Comparison of ENCODE assay signal across 1 cellular context in the genomic region with DNA sequence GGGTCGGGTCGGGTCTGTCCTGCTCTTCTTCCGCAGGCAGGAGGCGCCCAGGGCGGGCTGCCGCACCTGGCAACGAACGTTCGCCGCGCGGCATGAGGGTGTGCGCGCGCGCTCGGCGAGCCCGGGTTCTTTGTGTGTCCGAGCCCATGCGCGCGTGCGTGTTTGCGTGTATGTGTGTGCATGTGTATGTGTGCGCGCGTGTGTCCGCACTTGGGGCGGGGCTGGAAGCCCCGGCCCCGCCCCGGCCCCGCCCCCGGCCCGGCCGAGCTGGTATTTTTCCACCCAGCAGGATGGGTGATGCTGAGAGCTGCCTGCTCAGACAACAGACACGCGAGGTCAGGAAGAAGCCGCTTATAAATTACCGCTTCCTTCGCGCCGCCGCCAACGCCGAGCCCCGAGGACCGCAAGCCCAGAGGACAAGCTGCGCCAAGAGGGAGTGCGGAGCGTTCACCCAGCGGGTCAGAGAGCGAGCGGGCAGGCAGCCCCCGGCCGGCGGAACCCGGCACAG.
TF ChIP-seq lines count a peak whose summit lies in the region.

A gene (plus strand): TSS at position 303 of the 508 bp plus-strand sequence. CDS start 41,029 bp downstream, outside the sequence.

TF ChIP-seq in K562, 482 proteins besides CTCF, POLR2A, EP300 and RAD21 (continued from another document and continues in another):
- TF ChIP-seq, protein P1, sequence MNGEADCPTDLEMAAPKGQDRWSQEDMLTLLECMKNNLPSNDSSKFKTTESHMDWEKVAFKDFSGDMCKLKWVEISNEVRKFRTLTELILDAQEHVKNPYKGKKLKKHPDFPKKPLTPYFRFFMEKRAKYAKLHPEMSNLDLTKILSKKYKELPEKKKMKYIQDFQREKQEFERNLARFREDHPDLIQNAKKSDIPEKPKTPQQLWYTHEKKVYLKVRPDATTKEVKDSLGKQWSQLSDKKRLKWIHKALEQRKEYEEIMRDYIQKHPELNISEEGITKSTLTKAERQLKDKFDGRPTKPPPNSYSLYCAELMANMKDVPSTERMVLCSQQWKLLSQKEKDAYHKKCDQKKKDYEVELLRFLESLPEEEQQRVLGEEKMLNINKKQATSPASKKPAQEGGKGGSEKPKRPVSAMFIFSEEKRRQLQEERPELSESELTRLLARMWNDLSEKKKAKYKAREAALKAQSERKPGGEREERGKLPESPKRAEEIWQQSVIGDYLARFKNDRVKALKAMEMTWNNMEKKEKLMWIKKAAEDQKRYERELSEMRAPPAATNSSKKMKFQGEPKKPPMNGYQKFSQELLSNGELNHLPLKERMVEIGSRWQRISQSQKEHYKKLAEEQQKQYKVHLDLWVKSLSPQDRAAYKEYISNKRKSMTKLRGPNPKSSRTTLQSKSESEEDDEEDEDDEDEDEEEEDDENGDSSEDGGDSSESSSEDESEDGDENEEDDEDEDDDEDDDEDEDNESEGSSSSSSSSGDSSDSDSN (IDR thresholded peaks at IDR 0.05; ENCODE audit: borderline replicate concordance in 1 of 2, low read depth in 2 of 2, low read length in 2 of 2): peak in 1 of 2 experiments; percentile 65; a peak in 2 of 4 replicates
- TF ChIP-seq CBX5 (IDR thresholded peaks at IDR 0.05; ENCODE audit: borderline replicate concordance, low read depth): no peak
- TF ChIP-seq CREB1 (IDR thresholded peaks at IDR 0.05): peak; percentile 48
- no peak for TF ChIP-seq CREB1 (CRISPR knock-in tag; IDR thresholded peaks at IDR 0.05)
- peak in 1 of 2 experiments; percentile 49; a peak in 1 of 4 replicates for TF ChIP-seq SIN3A (IDR thresholded peaks at IDR 0.05; ENCODE audit: borderline replicate concordance in 2 of 2, control insufficient read depth in 1 of 2, low read depth in 2 of 2, low read length in 2 of 2)
- TF ChIP-seq ZEB2 (IDR thresholded peaks at IDR 0.05): peak; percentile 73; the same call in 1 of the 2 replicates
- TF ChIP-seq, protein P2, sequence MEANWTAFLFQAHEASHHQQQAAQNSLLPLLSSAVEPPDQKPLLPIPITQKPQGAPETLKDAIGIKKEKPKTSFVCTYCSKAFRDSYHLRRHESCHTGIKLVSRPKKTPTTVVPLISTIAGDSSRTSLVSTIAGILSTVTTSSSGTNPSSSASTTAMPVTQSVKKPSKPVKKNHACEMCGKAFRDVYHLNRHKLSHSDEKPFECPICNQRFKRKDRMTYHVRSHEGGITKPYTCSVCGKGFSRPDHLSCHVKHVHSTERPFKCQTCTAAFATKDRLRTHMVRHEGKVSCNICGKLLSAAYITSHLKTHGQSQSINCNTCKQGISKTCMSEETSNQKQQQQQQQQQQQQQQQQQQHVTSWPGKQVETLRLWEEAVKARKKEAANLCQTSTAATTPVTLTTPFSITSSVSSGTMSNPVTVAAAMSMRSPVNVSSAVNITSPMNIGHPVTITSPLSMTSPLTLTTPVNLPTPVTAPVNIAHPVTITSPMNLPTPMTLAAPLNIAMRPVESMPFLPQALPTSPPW (CRISPR knock-in tag; IDR thresholded peaks at IDR 0.05): peak; percentile 83
- TF ChIP-seq STAT5B (CRISPR knock-in tag; IDR thresholded peaks at IDR 0.05): no peak
- TF ChIP-seq CTBP1 (IDR thresholded peaks at IDR 0.05; ENCODE audit: borderline replicate concordance): peak; percentile 98
- TF ChIP-seq HDAC1 (IDR thresholded peaks at IDR 0.05): peak in 1 of 2 experiments; percentile 78; a peak in 2 of 4 replicates
- no peak for TF ChIP-seq HNRNPH1 (optimal IDR thresholded peaks at IDR 0.05; ENCODE audit: low read depth, low read length)
- TF ChIP-seq LCOR (CRISPR knock-in tag; IDR thresholded peaks at IDR 0.05): no peak
- TF ChIP-seq, protein P3, sequence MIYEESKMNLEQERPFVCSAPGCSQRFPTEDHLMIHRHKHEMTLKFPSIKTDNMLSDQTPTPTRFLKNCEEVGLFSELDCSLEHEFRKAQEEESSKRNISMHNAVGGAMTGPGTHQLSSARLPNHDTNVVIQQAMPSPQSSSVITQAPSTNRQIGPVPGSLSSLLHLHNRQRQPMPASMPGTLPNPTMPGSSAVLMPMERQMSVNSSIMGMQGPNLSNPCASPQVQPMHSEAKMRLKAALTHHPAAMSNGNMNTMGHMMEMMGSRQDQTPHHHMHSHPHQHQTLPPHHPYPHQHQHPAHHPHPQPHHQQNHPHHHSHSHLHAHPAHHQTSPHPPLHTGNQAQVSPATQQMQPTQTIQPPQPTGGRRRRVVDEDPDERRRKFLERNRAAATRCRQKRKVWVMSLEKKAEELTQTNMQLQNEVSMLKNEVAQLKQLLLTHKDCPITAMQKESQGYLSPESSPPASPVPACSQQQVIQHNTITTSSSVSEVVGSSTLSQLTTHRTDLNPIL (CRISPR knock-in tag; IDR thresholded peaks at IDR 0.05): no peak
- no peak for TF ChIP-seq TAF15 (IDR thresholded peaks at IDR 0.05; ENCODE audit: low read depth, low read length)
- TF ChIP-seq SOX6 (IDR thresholded peaks at IDR 0.05): peak; percentile 65
- TF ChIP-seq XRCC3 (IDR thresholded peaks at IDR 0.05): no peak
- TF ChIP-seq, protein P4, sequence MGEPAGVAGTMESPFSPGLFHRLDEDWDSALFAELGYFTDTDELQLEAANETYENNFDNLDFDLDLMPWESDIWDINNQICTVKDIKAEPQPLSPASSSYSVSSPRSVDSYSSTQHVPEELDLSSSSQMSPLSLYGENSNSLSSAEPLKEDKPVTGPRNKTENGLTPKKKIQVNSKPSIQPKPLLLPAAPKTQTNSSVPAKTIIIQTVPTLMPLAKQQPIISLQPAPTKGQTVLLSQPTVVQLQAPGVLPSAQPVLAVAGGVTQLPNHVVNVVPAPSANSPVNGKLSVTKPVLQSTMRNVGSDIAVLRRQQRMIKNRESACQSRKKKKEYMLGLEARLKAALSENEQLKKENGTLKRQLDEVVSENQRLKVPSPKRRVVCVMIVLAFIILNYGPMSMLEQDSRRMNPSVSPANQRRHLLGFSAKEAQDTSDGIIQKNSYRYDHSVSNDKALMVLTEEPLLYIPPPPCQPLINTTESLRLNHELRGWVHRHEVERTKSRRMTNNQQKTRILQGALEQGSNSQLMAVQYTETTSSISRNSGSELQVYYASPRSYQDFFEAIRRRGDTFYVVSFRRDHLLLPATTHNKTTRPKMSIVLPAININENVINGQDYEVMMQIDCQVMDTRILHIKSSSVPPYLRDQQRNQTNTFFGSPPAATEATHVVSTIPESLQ (CRISPR knock-in tag; IDR thresholded peaks at IDR 0.05): no peak
- TF ChIP-seq TCF7 (IDR thresholded peaks at IDR 0.05; ENCODE audit: borderline replicate concordance): no peak
- TF ChIP-seq SUPT5H (IDR thresholded peaks at IDR 0.05): peak; percentile 75
- no peak for TF ChIP-seq FOXK1 (CRISPR knock-in tag; IDR thresholded peaks at IDR 0.05; ENCODE audit: borderline replicate concordance)
- TF ChIP-seq KDM1A (IDR thresholded peaks at IDR 0.05): no peak
- no peak for TF ChIP-seq KAT2B (IDR thresholded peaks at IDR 0.05; ENCODE audit: low read depth, low read length)
- TF ChIP-seq NFIX (CRISPR knock-in tag; IDR thresholded peaks at IDR 0.05; ENCODE audit: low read depth): no peak
- no peak for TF ChIP-seq FOXM1 (IDR thresholded peaks at IDR 0.05; ENCODE audit: low read depth)
- TF ChIP-seq FOXM1 (CRISPR knock-in tag; IDR thresholded peaks at IDR 0.05; ENCODE audit: low read depth): no peak
- TF ChIP-seq, protein P5, sequence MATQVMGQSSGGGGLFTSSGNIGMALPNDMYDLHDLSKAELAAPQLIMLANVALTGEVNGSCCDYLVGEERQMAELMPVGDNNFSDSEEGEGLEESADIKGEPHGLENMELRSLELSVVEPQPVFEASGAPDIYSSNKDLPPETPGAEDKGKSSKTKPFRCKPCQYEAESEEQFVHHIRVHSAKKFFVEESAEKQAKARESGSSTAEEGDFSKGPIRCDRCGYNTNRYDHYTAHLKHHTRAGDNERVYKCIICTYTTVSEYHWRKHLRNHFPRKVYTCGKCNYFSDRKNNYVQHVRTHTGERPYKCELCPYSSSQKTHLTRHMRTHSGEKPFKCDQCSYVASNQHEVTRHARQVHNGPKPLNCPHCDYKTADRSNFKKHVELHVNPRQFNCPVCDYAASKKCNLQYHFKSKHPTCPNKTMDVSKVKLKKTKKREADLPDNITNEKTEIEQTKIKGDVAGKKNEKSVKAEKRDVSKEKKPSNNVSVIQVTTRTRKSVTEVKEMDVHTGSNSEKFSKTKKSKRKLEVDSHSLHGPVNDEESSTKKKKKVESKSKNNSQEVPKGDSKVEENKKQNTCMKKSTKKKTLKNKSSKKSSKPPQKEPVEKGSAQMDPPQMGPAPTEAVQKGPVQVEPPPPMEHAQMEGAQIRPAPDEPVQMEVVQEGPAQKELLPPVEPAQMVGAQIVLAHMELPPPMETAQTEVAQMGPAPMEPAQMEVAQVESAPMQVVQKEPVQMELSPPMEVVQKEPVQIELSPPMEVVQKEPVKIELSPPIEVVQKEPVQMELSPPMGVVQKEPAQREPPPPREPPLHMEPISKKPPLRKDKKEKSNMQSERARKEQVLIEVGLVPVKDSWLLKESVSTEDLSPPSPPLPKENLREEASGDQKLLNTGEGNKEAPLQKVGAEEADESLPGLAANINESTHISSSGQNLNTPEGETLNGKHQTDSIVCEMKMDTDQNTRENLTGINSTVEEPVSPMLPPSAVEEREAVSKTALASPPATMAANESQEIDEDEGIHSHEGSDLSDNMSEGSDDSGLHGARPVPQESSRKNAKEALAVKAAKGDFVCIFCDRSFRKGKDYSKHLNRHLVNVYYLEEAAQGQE (CRISPR knock-in tag; IDR thresholded peaks at IDR 0.05; ENCODE audit: low read depth): 0 out of 2 replicates have a peak, but pooled peaks have one; percentile 51
- peak; percentile 16; the same call in 1 of the 2 replicates for TF ChIP-seq TCF3 (CRISPR knock-in tag; IDR thresholded peaks at IDR 0.05)
- TF ChIP-seq SP1 (CRISPR knock-in tag; IDR thresholded peaks at IDR 0.05): 0 out of 2 replicates have a peak, but pooled peaks have one; percentile 70
- TF ChIP-seq, protein P6, sequence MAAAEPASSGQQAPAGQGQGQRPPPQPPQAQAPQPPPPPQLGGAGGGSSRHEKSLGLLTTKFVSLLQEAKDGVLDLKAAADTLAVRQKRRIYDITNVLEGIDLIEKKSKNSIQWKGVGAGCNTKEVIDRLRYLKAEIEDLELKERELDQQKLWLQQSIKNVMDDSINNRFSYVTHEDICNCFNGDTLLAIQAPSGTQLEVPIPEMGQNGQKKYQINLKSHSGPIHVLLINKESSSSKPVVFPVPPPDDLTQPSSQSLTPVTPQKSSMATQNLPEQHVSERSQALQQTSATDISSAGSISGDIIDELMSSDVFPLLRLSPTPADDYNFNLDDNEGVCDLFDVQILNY (CRISPR knock-in tag; IDR thresholded peaks at IDR 0.05): no peak
- peak in 2 of 3 experiments; percentile 36 to 61 for TF ChIP-seq YY1 (IDR thresholded peaks at IDR 0.05; ENCODE audit: borderline replicate concordance in 1 of 3, control insufficient read depth in 1 of 3, extremely low read depth in 1 of 3, insufficient read depth in 3 of 3, insufficient read length in 1 of 3, insufficient replicate concordance in 2 of 3, low read depth in 1 of 3, low read length in 2 of 3)
- TF ChIP-seq HNRNPLL (IDR thresholded peaks at IDR 0.05; ENCODE audit: low read depth, low read length, poor library complexity, severe bottlenecking): peak; percentile 85
- peak; percentile 79 to 84 for TF ChIP-seq FOXK2 (conservative IDR thresholded peaks at IDR 0.05 in 1 of 2, IDR thresholded peaks at IDR 0.05 in 1 of 2; ENCODE audit: low read depth in 2 of 2)
- no peak for TF ChIP-seq TCFL5 (CRISPR knock-in tag; conservative IDR thresholded peaks at IDR 0.05)
- TF ChIP-seq, protein P7, sequence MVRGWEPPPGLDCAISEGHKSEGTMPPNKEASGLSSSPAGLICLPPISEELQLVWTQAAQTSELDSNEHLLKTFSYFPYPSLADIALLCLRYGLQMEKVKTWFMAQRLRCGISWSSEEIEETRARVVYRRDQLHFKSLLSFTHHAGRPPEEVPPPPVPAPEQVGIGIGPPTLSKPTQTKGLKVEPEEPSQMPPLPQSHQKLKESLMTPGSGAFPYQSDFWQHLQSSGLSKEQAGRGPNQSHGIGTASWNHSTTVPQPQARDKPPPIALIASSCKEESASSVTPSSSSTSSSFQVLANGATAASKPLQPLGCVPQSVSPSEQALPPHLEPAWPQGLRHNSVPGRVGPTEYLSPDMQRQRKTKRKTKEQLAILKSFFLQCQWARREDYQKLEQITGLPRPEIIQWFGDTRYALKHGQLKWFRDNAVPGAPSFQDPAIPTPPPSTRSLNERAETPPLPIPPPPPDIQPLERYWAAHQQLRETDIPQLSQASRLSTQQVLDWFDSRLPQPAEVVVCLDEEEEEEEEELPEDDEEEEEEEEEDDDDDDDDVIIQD (CRISPR knock-in tag; IDR thresholded peaks at IDR 0.05): 0 out of 2 replicates have a peak, but pooled peaks have one; percentile 42
- TF ChIP-seq ZNF695 (CRISPR knock-in tag; IDR thresholded peaks at IDR 0.05): no peak
- no peak for TF ChIP-seq POLR3A (IDR thresholded peaks at IDR 0.05; ENCODE audit: borderline replicate concordance, extremely low read depth, insufficient read depth, insufficient read length)
- TF ChIP-seq ATF1 (CRISPR knock-in tag; IDR thresholded peaks at IDR 0.05): no peak
- TF ChIP-seq ATF1 (tag; IDR thresholded peaks at IDR 0.05): peak; percentile 61
- no peak for TF ChIP-seq CREBBP (IDR thresholded peaks at IDR 0.05; ENCODE audit: low read depth, low read length)
- TF ChIP-seq, protein P8, sequence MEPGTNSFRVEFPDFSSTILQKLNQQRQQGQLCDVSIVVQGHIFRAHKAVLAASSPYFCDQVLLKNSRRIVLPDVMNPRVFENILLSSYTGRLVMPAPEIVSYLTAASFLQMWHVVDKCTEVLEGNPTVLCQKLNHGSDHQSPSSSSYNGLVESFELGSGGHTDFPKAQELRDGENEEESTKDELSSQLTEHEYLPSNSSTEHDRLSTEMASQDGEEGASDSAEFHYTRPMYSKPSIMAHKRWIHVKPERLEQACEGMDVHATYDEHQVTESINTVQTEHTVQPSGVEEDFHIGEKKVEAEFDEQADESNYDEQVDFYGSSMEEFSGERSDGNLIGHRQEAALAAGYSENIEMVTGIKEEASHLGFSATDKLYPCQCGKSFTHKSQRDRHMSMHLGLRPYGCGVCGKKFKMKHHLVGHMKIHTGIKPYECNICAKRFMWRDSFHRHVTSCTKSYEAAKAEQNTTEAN (CRISPR knock-in tag; IDR thresholded peaks at IDR 0.05): no peak; the same call in 1 of the 2 replicates
- 0 out of 2 replicates have a peak, but pooled peaks have one; percentile 22 for TF ChIP-seq ZNF583 (CRISPR knock-in tag; IDR thresholded peaks at IDR 0.05)
- TF ChIP-seq CHD1 (IDR thresholded peaks at IDR 0.05; ENCODE audit: low read length): peak; percentile 44
- TF ChIP-seq, protein P9, sequence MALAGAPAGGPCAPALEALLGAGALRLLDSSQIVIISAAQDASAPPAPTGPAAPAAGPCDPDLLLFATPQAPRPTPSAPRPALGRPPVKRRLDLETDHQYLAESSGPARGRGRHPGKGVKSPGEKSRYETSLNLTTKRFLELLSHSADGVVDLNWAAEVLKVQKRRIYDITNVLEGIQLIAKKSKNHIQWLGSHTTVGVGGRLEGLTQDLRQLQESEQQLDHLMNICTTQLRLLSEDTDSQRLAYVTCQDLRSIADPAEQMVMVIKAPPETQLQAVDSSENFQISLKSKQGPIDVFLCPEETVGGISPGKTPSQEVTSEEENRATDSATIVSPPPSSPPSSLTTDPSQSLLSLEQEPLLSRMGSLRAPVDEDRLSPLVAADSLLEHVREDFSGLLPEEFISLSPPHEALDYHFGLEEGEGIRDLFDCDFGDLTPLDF (CRISPR knock-in tag; IDR thresholded peaks at IDR 0.05): peak; percentile 61; the same call in 1 of the 2 replicates
- TF ChIP-seq, protein P10, sequence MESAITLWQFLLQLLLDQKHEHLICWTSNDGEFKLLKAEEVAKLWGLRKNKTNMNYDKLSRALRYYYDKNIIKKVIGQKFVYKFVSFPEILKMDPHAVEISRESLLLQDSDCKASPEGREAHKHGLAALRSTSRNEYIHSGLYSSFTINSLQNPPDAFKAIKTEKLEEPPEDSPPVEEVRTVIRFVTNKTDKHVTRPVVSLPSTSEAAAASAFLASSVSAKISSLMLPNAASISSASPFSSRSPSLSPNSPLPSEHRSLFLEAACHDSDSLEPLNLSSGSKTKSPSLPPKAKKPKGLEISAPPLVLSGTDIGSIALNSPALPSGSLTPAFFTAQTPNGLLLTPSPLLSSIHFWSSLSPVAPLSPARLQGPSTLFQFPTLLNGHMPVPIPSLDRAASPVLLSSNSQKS (CRISPR knock-in tag; IDR thresholded peaks at IDR 0.05): no peak
